In genomic region chr1:229347528-229347927, GRCh38 we compare ENCODE assay signal across 23 cellular contexts.
"Had no signal": no experiment of that assay in that cellular context is flagged by ENCODE, and none has a peak within 500 bp of the region (broad histone marks: within the 10 kb centered on the region; RNA-seq: fewer than 3 reads in every experiment).

No MANE protein-coding gene starts in this region.

- H3K27me3 ChIP-seq: right lobe of liver, uterus had no signal

- ATAC-seq: activated naive CD4-positive, alpha-beta T cell treated with anti-CD3 and anti-CD28 coated beads, Interleukin-2, amount 50 U/mL, for 72 hours; activated T-helper 17 cell treated with anti-CD3 and anti-CD28 coated beads, Interleukin-2, amount 50 U/mL, for 72 hours; heart right ventricle; left cardiac atrium; right lobe of liver; stimulated activated memory B cell treated with anti-CD40 and anti-IgM and Interleukin-4, amounts not matched to agents 10 μg/mL and 1 μg/mL and 100 μg/mL, for 72 hours; WTC11 had no signal

- H3K4me1 ChIP-seq: right lobe of liver, uterus had no signal

- H3K27ac ChIP-seq: brain microvascular endothelial cell, heart right ventricle, right lobe of liver, stomach, suprapubic skin, tibial nerve, uterus had no signal

- H3K9me3 ChIP-seq: heart right ventricle, right lobe of liver, stomach, suprapubic skin, tibial nerve, uterus had no signal

- H3K27ac Mint-ChIP-seq: activated naive CD4-positive, alpha-beta T cell treated with anti-CD3 and anti-CD28 coated beads, Interleukin-2, amount 50 U/mL, for 72 hours; activated T-helper 17 cell treated with anti-CD3 and anti-CD28 coated beads, Interleukin-2, amount 50 U/mL, for 72 hours; dendritic cell treated with granulocyte-macrophage colony-stimulating factor and Interleukin-4, amounts not matched to agents 40 ng/mL and 50 ng/mL, for 4 days; memory B cell; nephron progenitor cell; stimulated activated memory B cell treated with anti-CD40 and anti-IgM and Interleukin-4, amounts not matched to agents 10 μg/mL and 1 μg/mL and 100 μg/mL, for 72 hours; WTC11 had no signal

- H3K36me3 ChIP-seq: brain microvascular endothelial cell, heart right ventricle, right lobe of liver, stomach, suprapubic skin, tibial nerve, uterus had no signal

- DNase-seq: activated T-cell treated with anti-CD3 and anti-CD28 coated beads, Interleukin-2, amount 50 U/mL, for 1 hour; aorta; brain microvascular endothelial cell; caudate nucleus; effector CD4-positive, alpha-beta T cell; heart right ventricle; islet precursor cell; left cardiac atrium; nephron progenitor cell; occipital lobe; right lobe of liver; small intestine; stimulated activated CD4-positive, alpha-beta T cell treated with anti-CD3 and anti-CD28 coated beads, Interleukin-2, amount 100 ng/mL, for 24 hours; stomach; uterus had no signal

- H3K4me3 ChIP-seq: heart right ventricle, right lobe of liver, stomach, suprapubic skin, tibial nerve, uterus had no signal

- H3K36me3 Mint-ChIP-seq: memory B cell; stimulated activated memory B cell treated with anti-CD40 and anti-IgM and Interleukin-4, amounts not matched to agents 10 μg/mL and 1 μg/mL and 100 μg/mL, for 72 hours had no signal

- H3K4me3 Mint-ChIP-seq: activated T-helper 17 cell treated with anti-CD3 and anti-CD28 coated beads, Interleukin-2, amount 50 U/mL, for 72 hours; dendritic cell treated with granulocyte-macrophage colony-stimulating factor and Interleukin-4, amounts not matched to agents 40 ng/mL and 50 ng/mL, for 4 days; memory B cell; nephron progenitor cell; stimulated activated memory B cell treated with anti-CD40 and anti-IgM and Interleukin-4, amounts not matched to agents 10 μg/mL and 1 μg/mL and 100 μg/mL, for 72 hours; WTC11 had no signal

- H3K9me3 Mint-ChIP-seq: activated T-helper 17 cell treated with anti-CD3 and anti-CD28 coated beads, Interleukin-2, amount 50 U/mL, for 72 hours; dendritic cell treated with granulocyte-macrophage colony-stimulating factor and Interleukin-4, amounts not matched to agents 40 ng/mL and 50 ng/mL, for 4 days; memory B cell had no signal
